Comparison of ENCODE assay signal across 10 cellular contexts in genomic region chr18:23401400-23402347, GRCh38. TPM values are rescaled to one million over a fixed set of nuclear protein-coding genes. Genes with fewer than 3 reads are reported as not detected.
DNase-seq lines count a peak whose midpoint lies in the region; ATAC-seq and TF ChIP-seq lines count a peak whose summit lies in the region.
"Had no signal": no experiment of that assay in that cellular context is flagged by ENCODE, and none has a peak within 500 bp of the region (broad histone marks: within the 10 kb centered on the region; RNA-seq: fewer than 3 reads in every experiment).

No MANE protein-coding gene starts in this region.

- peak; percentile 93 for DNase-seq in HT1080 (ENCODE audit: low read depth)
- DNase-seq in SW 1271 (lab: John Stamatoyannopoulos, UW): peak; percentile 48 to 84
- peak; percentile 16 for DNase-seq in iPS DF 6.9 (ENCODE audit: low read depth, low spot score)
- DNase-seq in stimulated activated naive B cell treated with anti-CD40 and anti-IgM and Interleukin-4, amounts not matched to agents 10 μg/mL and 1 μg/mL and 100 μg/mL, for 72 hours: no peak
- no peak for DNase-seq in 8988T
- no peak for DNase-seq in middle frontal gyrus (ENCODE audit: extremely low spot score, low spot score)
- no peak for DNase-seq in A673 (ENCODE audit: low spot score)
- DNase-seq: activated T-cell treated with anti-CD3 and anti-CD28 coated beads, Interleukin-2, amount 50 U/mL, for 48 hours; NCI-H1436 treated with DMSO at 0.1 percent for 48 hours had no signal

- POLR2A ChIA-PET in A673 (lab: Charles Lee; ENCODE audit: low non-redundant PET): no interaction called here

- peaks cover 20 to 40% of the 10 kb centered on the region in 2 donors for H3K36me3 Mint-ChIP-seq in stimulated activated naive B cell treated with anti-CD40 and anti-IgM and Interleukin-4, amounts not matched to agents 10 μg/mL and 1 μg/mL and 100 μg/mL, for 72 hours

- H3K4me3 Mint-ChIP-seq in stimulated activated naive B cell treated with anti-CD40 and anti-IgM and Interleukin-4, amounts not matched to agents 10 μg/mL and 1 μg/mL and 100 μg/mL, for 72 hours: no peak overlapping the region
- H3K4me3 Mint-ChIP-seq: stimulated activated memory B cell treated with anti-CD40 and anti-IgM and Interleukin-4, amounts not matched to agents 10 μg/mL and 1 μg/mL and 100 μg/mL, for 72 hours had no signal

- no peak overlapping the region for H3K27ac ChIP-seq in iPS DF 6.9 (ENCODE audit: low read length)
- no peak overlapping the region for H3K27ac ChIP-seq in A673 (ENCODE audit: low read depth, low read length, poor library complexity, severe bottlenecking)

- H3K27me3 ChIP-seq in iPS DF 6.9 (ENCODE audit: control insufficient read depth, insufficient read depth, low read length): no peaks in the 10 kb centered on the region
- no peaks in the 10 kb centered on the region for H3K27me3 ChIP-seq in A673 (replicated peaks; ENCODE audit: insufficient read depth, low read depth, low read length, poor library complexity)

- no CpG with 5 or more reads among the region's 10 CpGs for WGBS in iPS DF 6.9 (ENCODE audit: insufficient coverage, insufficient read length)

- H3K4me1 Mint-ChIP-seq in stimulated activated naive B cell treated with anti-CD40 and anti-IgM and Interleukin-4, amounts not matched to agents 10 μg/mL and 1 μg/mL and 100 μg/mL, for 72 hours: peaks cover 3 to 9% of the 10 kb centered on the region in 2 donors
- H3K4me1 Mint-ChIP-seq: stimulated activated memory B cell treated with anti-CD40 and anti-IgM and Interleukin-4, amounts not matched to agents 10 μg/mL and 1 μg/mL and 100 μg/mL, for 72 hours had no signal

- H3K36me3 ChIP-seq in iPS DF 6.9 (ENCODE audit: control insufficient read depth, insufficient read depth, low read length) (no peaks in the 10 kb centered on the region), A673 (ENCODE audit: insufficient read depth, low read length, poor library complexity, severe bottlenecking) (no peaks in the 10 kb centered on the region)

- no peak overlapping the region for H3K4me3 ChIP-seq in iPS DF 6.9 (ENCODE audit: low read length)
- H3K4me3 ChIP-seq in A673 (ENCODE audit: low read depth, low read length, poor library complexity, severe bottlenecking): no peak overlapping the region

- H3K4me1 ChIP-seq in iPS DF 6.9 (ENCODE audit: control insufficient read depth, insufficient read depth, low read length): peaks cover 3% of the 10 kb centered on the region; the same call in 1 of the 2 replicates
- H3K4me1 ChIP-seq in A673 (ENCODE audit: insufficient read depth, low read length, poor library complexity, severe bottlenecking): no peaks in the 10 kb centered on the region

- TF ChIP-seq CTCF in A673 (conservative IDR thresholded peaks at IDR 0.05; ENCODE audit: low read depth, low read length): no peak

- H3K27me3 Mint-ChIP-seq in stimulated activated naive B cell treated with anti-CD40 and anti-IgM and Interleukin-4, amounts not matched to agents 10 μg/mL and 1 μg/mL and 100 μg/mL, for 72 hours: no peaks in the 10 kb centered on the region
- H3K27me3 Mint-ChIP-seq: stimulated activated memory B cell treated with anti-CD40 and anti-IgM and Interleukin-4, amounts not matched to agents 10 μg/mL and 1 μg/mL and 100 μg/mL, for 72 hours had no signal

- peak overlapping the region; percentile 37 for H3K27ac Mint-ChIP-seq in stimulated activated naive B cell treated with anti-CD40 and anti-IgM and Interleukin-4, amounts not matched to agents 10 μg/mL and 1 μg/mL and 100 μg/mL, for 72 hours
- H3K27ac Mint-ChIP-seq: stimulated activated memory B cell treated with anti-CD40 and anti-IgM and Interleukin-4, amounts not matched to agents 10 μg/mL and 1 μg/mL and 100 μg/mL, for 72 hours had no signal

- BruUV-seq in A673 (replicated peaks; lab: Mats Ljungman, UMichigan): no TSS peak

- intact Hi-C loops in A673 (cut with micrococcal nuclease; ENCODE audit: unreplicated experiment): no loop called here

- no peak for ATAC-seq in stimulated activated naive B cell treated with anti-CD40 and anti-IgM and Interleukin-4, amounts not matched to agents 10 μg/mL and 1 μg/mL and 100 μg/mL, for 72 hours (replicated peaks)
- ATAC-seq: stimulated activated memory B cell treated with anti-CD40 and anti-IgM and Interleukin-4, amounts not matched to agents 10 μg/mL and 1 μg/mL and 100 μg/mL, for 72 hours had no signal

- CTCF ChIA-PET in A673 (lab: Charles Lee): no interaction called here

- H3K9me3 ChIP-seq in iPS DF 6.9 (ENCODE audit: control insufficient read depth, insufficient read depth, low read length) (no peaks in the 10 kb centered on the region), A673 (ENCODE audit: low read depth, low read length, poor library complexity, severe bottlenecking) (no peaks in the 10 kb centered on the region)

- peaks cover 2 to 3% of the 10 kb centered on the region in 2 donors for H3K9me3 Mint-ChIP-seq in stimulated activated naive B cell treated with anti-CD40 and anti-IgM and Interleukin-4, amounts not matched to agents 10 μg/mL and 1 μg/mL and 100 μg/mL, for 72 hours

RNA-seq across cellular contexts. Expression of gene RIOK3, which starts 51.4 kb away (rescaled TPM):
- 20.7 and 25.5 TPM in 2 replicates for total RNA-seq in HT1080 (2014; rRNA removed; shearing (Covaris generic))
- polyA plus RNA-seq in HT1080 (2015; cell fraction: cytosol; rRNA removed): 39.6 and 60.0 TPM in 2 replicates
- 109 and 122 TPM in 2 replicates for polyA plus RNA-seq in HT1080 (2015; cell fraction: nucleus; rRNA removed)
- total RNA-seq in A673 (2021): 34.7 and 35.8 TPM in 2 replicates

Comparison
In these comparisons a context has a peak if more than half of its experiments do, and no peak if none do; other contexts are left out.
1. DNase-seq: peak in HT1080 (single experiment), SW 1271 (2 of 2) and iPS DF 6.9 (single experiment); none in stimulated activated naive B cell treated with anti-CD40 and anti-IgM and Interleukin-4, amounts not matched to agents 10 μg/mL and 1 μg/mL and 100 μg/mL, for 72 hours (single experiment), 8988T (single experiment), middle frontal gyrus (single experiment) and A673 (single experiment).